ENCODE assay signal across 8 cellular contexts in genomic region chr1:20634065-20634593, GRCh38. TPM values are rescaled to one million over a fixed set of nuclear protein-coding genes. Genes with fewer than 3 reads are reported as not detected.
DNase-seq lines count a peak whose midpoint lies in the region; ATAC-seq, FAIRE-seq and TF ChIP-seq lines count a peak whose summit lies in the region.

No MANE protein-coding gene starts in this region.

- H3K9me3 ChIP-seq in stomach: no peaks in the 10 kb centered on the region

- TF ChIP-seq CTCF in stomach (IDR thresholded peaks at IDR 0.05) (no peak), D721Med (IDR thresholded peaks at IDR 0.05; ENCODE audit: insufficient read depth, missing control alignments) (no peak)

- peaks cover 13% of the 10 kb centered on the region for H3K4me1 Mint-ChIP-seq in activated T-cell treated with anti-CD3 and anti-CD28 coated beads, Interleukin-2, amount 50 U/mL, for 24 hours (ENCODE audit: low read depth)

- H3K4me3 Mint-ChIP-seq in activated T-cell treated with anti-CD3 and anti-CD28 coated beads, Interleukin-2, amount 50 U/mL, for 24 hours: peak overlapping the region; percentile 81

- peaks cover 15 to 29% (median 26%) of the 10 kb centered on the region in 4 donors for H3K36me3 ChIP-seq in stomach

- no peak for FAIRE-seq in D721Med (lab: Jason Lieb, UNC)

- intact Hi-C loops in stomach (cut with DNase I; ENCODE audit: low total_unique reads): loop anchor here (5.0 kb wide), 1 partner anchor 107 kb away; no protein-coding TSS in a partner anchor

- no peak for ATAC-seq in GM18502 (IDR thresholded peaks at IDR 0.05; ENCODE audit: poor library complexity, unreplicated experiment)

- H3K9me3 Mint-ChIP-seq in activated T-cell treated with anti-CD3 and anti-CD28 coated beads, Interleukin-2, amount 50 U/mL, for 24 hours: peaks cover 3% of the 10 kb centered on the region

- H3K4me3 ChIP-seq in iPS-11a (ENCODE audit: low read depth, low read length) (peak overlapping the region; percentile 66), stomach (peak overlapping the region; percentile 86 to 99 (median 98))

- H3K27ac Mint-ChIP-seq in activated T-cell treated with anti-CD3 and anti-CD28 coated beads, Interleukin-2, amount 50 U/mL, for 24 hours: peak overlapping the region; percentile 74

- H3K27me3 Mint-ChIP-seq in activated T-cell treated with anti-CD3 and anti-CD28 coated beads, Interleukin-2, amount 50 U/mL, for 24 hours: no peaks in the 10 kb centered on the region

- H3K27ac ChIP-seq in stomach: peak overlapping the region; percentile 24 to 95 (median 92)

- peak; percentile 15 to 26 for DNase-seq in stimulated activated CD4-positive, alpha-beta T cell treated with anti-CD3 and anti-CD28 coated beads, Interleukin-2, amount 100 ng/mL, for 24 hours
- DNase-seq in stimulated activated CD4-positive, alpha-beta T cell treated with anti-CD3 and anti-CD28 coated beads, Interleukin-1b, Interleukin-23, amount 100 ng/mL, for 48 hours: no peak
- no peak for DNase-seq in activated T-cell treated with anti-CD3 and anti-CD28 coated beads, Interleukin-2, amount 50 U/mL, for 24 hours
- DNase-seq in stomach: no peak
- no peak for DNase-seq in DMS53 treated with DMSO at 0.1 percent for 48 hours (lab: John Stamatoyannopoulos, UW; ENCODE audit: unreplicated experiment)
- no peak for DNase-seq in D721Med (ENCODE audit: insufficient read length, low spot score)

- H3K27me3 ChIP-seq in stomach: no peaks in the 10 kb centered on the region

- no peak for TF ChIP-seq POLR2A in stomach (IDR thresholded peaks at IDR 0.05)

- 0 to 2% (median 1%) methylated on average over 11 of the region's 11 CpGs for WGBS in stomach, 5 donors

- peaks cover 7% of the 10 kb centered on the region for H3K36me3 Mint-ChIP-seq in activated T-cell treated with anti-CD3 and anti-CD28 coated beads, Interleukin-2, amount 50 U/mL, for 24 hours (ENCODE audit: low read depth)

- peaks cover 19 to 38% (median 33%) of the 10 kb centered on the region in 4 donors for H3K4me1 ChIP-seq in stomach

- no peak for TF ChIP-seq EP300 in stomach (IDR thresholded peaks at IDR 0.05)

RNA-seq across cellular contexts. Expression of gene PINK1, which starts 0.9 kb away (rescaled TPM):
- total RNA-seq in stomach: 100 to 1,000 TPM in 1 of 5 donors, 10 to 100 TPM in 4; 21.0 to 169 (median 42.4) TPM
- 10 to 100 TPM; 53.2 to 74.1 (median 69.9) TPM for polyA plus RNA-seq in stomach

RNA-seq across cellular contexts. Expression of gene DDOST, which starts 27.0 kb away (rescaled TPM):
- 100 to 1,000 TPM in 2 of 5 donors, 10 to 100 TPM in 3; 38.5 to 227 (median 88.1) TPM for total RNA-seq in stomach
- 100 to 1,000 TPM in 2 of 3 donors, 10 to 100 TPM in 1; 84.6 to 119 (median 117) TPM for polyA plus RNA-seq in stomach

RNA-seq across cellular contexts. Expression of gene CDA, which starts 45.2 kb away (rescaled TPM):
- total RNA-seq in stomach: 1 to 10 TPM in 1 of 5 donors, not detected in 4; 1.3 TPM
- 1 to 10 TPM in 2 of 3 donors, not detected in 1; 6.0 to 8.4 TPM for polyA plus RNA-seq in stomach

Comparison
In these comparisons a context has a peak if more than half of its experiments do, and no peak if none do; other contexts are left out.
1. DNase-seq: peak in stimulated activated CD4-positive, alpha-beta T cell treated with anti-CD3 and anti-CD28 coated beads, Interleukin-2, amount 100 ng/mL, for 24 hours (2 of 2); none in stimulated activated CD4-positive, alpha-beta T cell treated with anti-CD3 and anti-CD28 coated beads, Interleukin-1b, Interleukin-23, amount 100 ng/mL, for 48 hours (single experiment), activated T-cell treated with anti-CD3 and anti-CD28 coated beads, Interleukin-2, amount 50 U/mL, for 24 hours (single experiment), stomach (single experiment), DMS53 treated with DMSO at 0.1 percent for 48 hours (single experiment) and D721Med (single experiment).